12 cellular contexts compared by ENCODE assay signal in the genomic region with DNA sequence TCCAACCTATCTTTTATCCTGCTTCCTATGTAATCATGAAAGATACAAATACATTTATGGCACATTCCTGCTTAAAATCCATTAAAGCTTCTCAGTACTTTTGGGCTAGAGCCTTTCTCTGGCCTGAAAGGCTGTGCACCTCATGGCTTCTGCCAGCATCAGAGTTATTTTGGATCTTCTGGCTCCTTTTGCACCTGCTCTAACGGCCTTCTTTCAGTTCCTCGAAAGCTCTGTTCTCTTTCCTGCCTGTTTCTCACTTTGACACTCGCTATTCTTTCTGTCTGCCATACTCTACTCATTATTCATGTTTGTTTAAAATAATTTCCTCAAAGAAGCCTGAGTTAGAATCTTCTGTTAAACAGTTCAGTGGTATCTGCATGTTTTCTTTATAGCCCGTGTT.
DNase-seq lines count a peak whose midpoint lies in the region; ATAC-seq and TF ChIP-seq lines count a peak whose summit lies in the region.
"Had no signal": no experiment of that assay in that cellular context is flagged by ENCODE, and none has a peak within 500 bp of the region (broad histone marks: within the 10 kb centered on the region; RNA-seq: fewer than 3 reads in every experiment).

No MANE protein-coding gene starts in this region.

- peak; percentile 56 for ATAC-seq in GM19455 (IDR thresholded peaks at IDR 0.05; ENCODE audit: unreplicated experiment)
- ATAC-seq in HG02884 (IDR thresholded peaks at IDR 0.05; ENCODE audit: unreplicated experiment), result peak; percentile 39
- ATAC-seq in HG03575 (IDR thresholded peaks at IDR 0.05; ENCODE audit: extremely low read depth, insufficient number of reproducible peaks, low FRiP score, unreplicated experiment), result peak; percentile 29
- ATAC-seq: activated CD8-positive, alpha-beta T cell treated with anti-CD3 and anti-CD28 coated beads for 36 hours had no signal

- TF ChIP-seq CTCF in GM13976 (IDR thresholded peaks at IDR 0.05; ENCODE audit: borderline replicate concordance, control extremely low read depth, extremely low read depth, insufficient read depth, missing control alignments), result no peak

- DNase-seq in GM13976 (ENCODE audit: low spot score) (peak; percentile 56), GM19240 (ENCODE audit: insufficient read length, low spot score) (no peak), mesenteric fat pad (ENCODE audit: low spot score) (no peak), NCI-H2107 (lab: John Stamatoyannopoulos, UW) (no peak), dedifferentiated amniotic fluid mesenchymal stem cell (ENCODE audit: extremely low spot score) (no peak)
- DNase-seq: activated CD8-positive, alpha-beta T cell treated with anti-CD3 and anti-CD28 coated beads for 36 hours; AML-193; mesendoderm; SHP77 had no signal

- in situ Hi-C loops in GM13976 (cut with MboI; ENCODE audit: low sequenced_read_pairs, unreplicated experiment), result loop anchor here (10.0 kb wide), 1 partner anchor 105 kb away; the partner anchor contains the start of genes CFAP97 and SNX25
